Comparison of ENCODE assay signal across 17 cellular contexts in the genomic region with DNA sequence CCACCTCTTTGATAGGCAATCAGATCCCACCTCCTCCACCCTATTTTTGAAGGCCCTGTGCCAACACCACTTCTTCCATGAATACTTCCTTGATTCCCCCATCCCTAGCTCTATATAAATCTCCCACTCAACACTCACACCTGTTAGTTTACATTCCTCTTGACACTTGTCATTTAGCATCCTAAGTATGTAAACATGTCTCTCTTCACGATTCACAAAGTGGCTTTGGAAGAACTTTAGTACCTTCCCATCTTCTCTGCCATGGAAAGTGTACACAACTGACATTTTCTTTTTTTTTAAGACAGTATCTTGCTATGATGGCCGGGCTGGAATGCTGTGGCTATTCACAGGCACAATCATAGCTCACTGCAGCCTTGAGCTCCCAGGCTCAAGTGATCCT. TPM values are rescaled to one million over a fixed set of nuclear protein-coding genes. Genes with fewer than 3 reads are reported as not detected.
"Had no signal": no experiment of that assay in that cellular context is flagged by ENCODE, and none has a peak within 500 bp of the region (broad histone marks: within the 10 kb centered on the region; RNA-seq: fewer than 3 reads in every experiment).

No MANE protein-coding gene starts in this region.

- H3K27ac Mint-ChIP-seq: activated CD4-positive, alpha-beta T cell treated with anti-CD3 and anti-CD28 coated beads, Interleukin-2, amount 10 ng/mL, durations not matched to agents 7 days and 5 days; activated naive CD4-positive, alpha-beta T cell treated with anti-CD3 and anti-CD28 coated beads, Interleukin-2, amount 50 U/mL, for 72 hours; stimulated activated naive CD8-positive, alpha-beta T cell treated with anti-CD3 and anti-CD28 coated beads, Interleukin-15, Interleukin-2, amounts not matched to agents 100 ng/mL and 50 ng/mL, for 24 hours had no signal

- H3K9me3 ChIP-seq: esophagus muscularis mucosa, testis had no signal

- H3K27me3 Mint-ChIP-seq: activated CD4-positive, alpha-beta T cell treated with anti-CD3 and anti-CD28 coated beads, Interleukin-2, amount 10 ng/mL, durations not matched to agents 7 days and 5 days; stimulated activated naive CD8-positive, alpha-beta T cell treated with anti-CD3 and anti-CD28 coated beads, Interleukin-15, Interleukin-2, amounts not matched to agents 100 ng/mL and 50 ng/mL, for 24 hours had no signal

- H3K27me3 ChIP-seq: brain microvascular endothelial cell, esophagus muscularis mucosa, testis had no signal

- ATAC-seq: activated naive CD4-positive, alpha-beta T cell treated with anti-CD3 and anti-CD28 coated beads, Interleukin-2, amount 50 U/mL, for 72 hours had no signal

- DNase-seq: activated CD4-positive, alpha-beta T cell treated with anti-CD3 and anti-CD28 coated beads, Interleukin-2, amount 10 ng/mL, durations not matched to agents 7 days and 5 days; amniotic stem cell; brain microvascular endothelial cell; glutamatergic neuron; stimulated activated CD4-positive, alpha-beta T cell treated with anti-CD3 and anti-CD28 coated beads, Interleukin-4, amount 100 ng/mL, for 24 hours; testis had no signal

- H3K27ac ChIP-seq: brain microvascular endothelial cell, esophagus muscularis mucosa, testis had no signal

- H3K9me3 Mint-ChIP-seq: stimulated activated naive CD8-positive, alpha-beta T cell treated with anti-CD3 and anti-CD28 coated beads, Interleukin-15, Interleukin-2, amounts not matched to agents 100 ng/mL and 50 ng/mL, for 24 hours had no signal

RNA-seq across cellular contexts. Expression of a gene that starts 20.2 kb away (rescaled TPM):
- total RNA-seq: activated CD4-positive, alpha-beta T cell treated with anti-CD3 and anti-CD28 coated beads, Interleukin-2, amount 10 ng/mL, durations not matched to agents 7 days and 5 days; activated CD8-positive, alpha-beta memory T cell treated with anti-CD3 and anti-CD28 coated beads for 36 hours; activated naive CD4-positive, alpha-beta T cell treated with anti-CD3 and anti-CD28 coated beads, Interleukin-2, amount 50 U/mL, for 72 hours; cerebellum; dermis microvascular lymphatic vessel endothelial cell; esophagus muscularis mucosa; fibroblast of villous mesenchyme; lung microvascular endothelial cell; mononuclear cell; osteocyte; ureter had no signal
